ENCODE assay signal across 1 cellular context in the genomic region with DNA sequence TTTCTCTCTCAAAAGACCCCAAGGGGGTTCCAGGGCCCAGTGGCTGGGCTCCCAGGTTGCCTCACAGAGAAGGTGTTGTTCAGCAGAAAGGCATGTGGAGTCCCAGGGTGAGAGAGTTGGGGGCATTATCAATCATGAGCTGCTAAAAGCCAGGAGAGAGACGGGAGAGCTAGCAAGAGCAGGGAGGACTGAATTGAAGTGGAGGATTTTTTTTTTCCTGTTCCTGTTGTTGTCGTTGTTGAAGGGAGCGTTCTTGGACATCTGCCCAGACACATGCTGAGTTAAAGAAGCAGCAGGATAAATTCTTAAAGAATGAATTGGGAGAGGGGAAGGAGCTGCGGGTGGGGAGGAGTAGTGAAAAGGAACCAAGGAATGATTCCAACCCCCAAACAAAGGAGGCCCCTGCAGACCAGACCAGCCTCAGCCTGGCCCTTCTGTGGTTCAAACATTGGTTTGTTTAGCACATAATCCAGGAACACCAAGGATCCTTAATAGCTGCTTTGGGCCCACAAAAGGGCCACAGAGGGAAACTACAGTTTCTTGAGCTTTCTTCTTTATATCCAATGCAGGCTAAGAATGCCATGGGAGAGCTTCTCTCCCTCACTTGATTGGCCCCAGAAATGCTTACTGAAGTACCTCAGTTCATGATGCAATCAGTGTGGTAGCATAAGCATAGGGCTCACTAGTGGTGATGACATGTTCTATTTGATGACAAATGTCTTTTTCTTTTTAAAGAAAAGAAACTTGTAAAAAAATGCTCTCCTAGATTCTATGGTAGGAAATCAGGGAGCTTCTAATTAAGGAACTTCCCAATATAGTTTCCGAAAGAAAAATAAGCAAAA.
TF ChIP-seq lines count a peak whose summit lies in the region.

No MANE protein-coding gene starts in this region.

TF ChIP-seq in K562, 482 proteins besides CTCF, POLR2A, EP300 and RAD21 (continued from another document):
- TF ChIP-seq PBX2 (CRISPR knock-in tag; IDR thresholded peaks at IDR 0.05; ENCODE audit: low read depth) (no peak), PBX2 (tag; conservative IDR thresholded peaks at IDR 0.05; ENCODE audit: low read depth) (peak; percentile 73), ARID3A (IDR thresholded peaks at IDR 0.05; ENCODE audit: borderline replicate concordance, low read depth, low read length) (no peak), YBX1 (IDR thresholded peaks at IDR 0.05) (no peak), SMARCC2 (IDR thresholded peaks at IDR 0.05; ENCODE audit: low read depth) (no peak), MEIS2 (IDR thresholded peaks at IDR 0.05; ENCODE audit: partially characterized antibody) (peak; percentile 11), RB1 (IDR thresholded peaks at IDR 0.05; ENCODE audit: low read depth) (no peak)
